8 cellular contexts compared by ENCODE assay signal in the genomic region with DNA sequence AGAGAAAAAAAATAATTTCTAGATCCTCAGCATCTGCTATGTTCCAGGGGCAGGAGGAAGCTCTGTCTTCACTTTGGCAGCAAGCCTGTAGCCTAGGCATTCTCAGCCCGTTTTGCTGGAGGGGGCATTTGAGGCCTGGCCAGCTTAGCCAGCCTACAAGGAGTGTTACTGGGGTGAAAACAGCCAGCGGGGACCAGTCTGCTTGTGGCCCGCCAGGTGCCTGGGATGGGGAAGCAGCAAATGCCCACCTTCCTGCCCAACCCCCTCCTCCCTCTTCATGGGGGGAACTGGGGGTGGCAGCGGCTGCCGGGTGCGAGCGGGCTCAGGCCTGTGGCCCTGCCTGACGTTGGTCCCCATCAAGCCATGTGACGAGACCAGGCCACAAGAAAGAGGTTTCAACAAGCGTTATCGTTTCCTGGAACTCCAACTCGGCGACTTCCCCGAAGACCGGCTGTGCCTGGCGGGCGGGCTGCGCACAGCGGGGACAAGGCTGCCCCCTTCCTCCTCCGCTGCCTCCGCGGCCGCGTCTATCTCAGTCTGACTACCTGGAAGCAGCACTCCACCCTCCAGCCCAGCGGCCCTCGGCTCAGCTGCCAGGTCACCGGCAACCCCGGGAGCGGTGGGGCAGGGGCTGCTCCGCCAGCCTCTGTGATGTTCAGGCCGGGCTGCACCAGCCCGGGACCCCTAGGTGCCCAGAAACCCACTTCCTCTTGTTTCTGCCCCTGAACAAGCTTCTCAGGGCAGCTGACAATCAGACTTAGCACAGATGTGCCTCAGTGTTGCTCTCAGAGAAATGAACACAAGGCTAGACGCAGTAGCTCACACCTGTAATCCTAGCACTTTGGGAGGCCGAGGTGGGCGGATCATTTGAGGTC. TPM values are rescaled to one million over a fixed set of nuclear protein-coding genes. Genes with fewer than 3 reads are reported as not detected.
DNase-seq lines count a peak whose midpoint lies in the region; ATAC-seq and TF ChIP-seq lines count a peak whose summit lies in the region.

No MANE protein-coding gene starts in this region.

- H3K79me2 ChIP-seq in osteoblast (ENCODE audit: insufficient read depth, low read length): no peaks in the 10 kb centered on the region

- H3K4me3 ChIP-seq in heart left ventricle (peak overlapping the region in 3 of 12 donors; percentile 9 to 36 (median 13)), osteoblast (ENCODE audit: insufficient read depth, low read length) (no peak overlapping the region)

- ATAC-seq in GM19035 (IDR thresholded peaks at IDR 0.05; ENCODE audit: unreplicated experiment) (peak; percentile 58), HG03439 (IDR thresholded peaks at IDR 0.05; ENCODE audit: unreplicated experiment) (peak; percentile 49), heart left ventricle (peak in 3 of 4 donors; percentile 45 to 62 (median 58))

- peak; percentile 58 to 85 for DNase-seq in activated CD8-positive, alpha-beta memory T cell treated with anti-CD3 and anti-CD28 coated beads for 1 hour (ENCODE audit: extremely low read depth in 1 of 2, low read depth in 1 of 2)
- DNase-seq in heart left ventricle: peak; percentile 37 to 79 (median 43)
- peak; percentile 89 for DNase-seq in stimulated activated CD8-positive, alpha-beta memory T cell treated with anti-CD3 and anti-CD28 coated beads, Interleukin-15, amount 100 ng/mL, for 1 hour (ENCODE audit: low read depth)
- no peak for DNase-seq in putamen (ENCODE audit: low spot score)
- DNase-seq in osteoblast (ENCODE audit: insufficient read length, low spot score, missing footprints): no peak
- no peak for DNase-seq in NCI-H82 treated with DMSO at 0.1 percent for 48 hours (lab: John Stamatoyannopoulos, UW; ENCODE audit: unreplicated experiment)

- H2AFZ ChIP-seq in osteoblast (ENCODE audit: low read length): no peak overlapping the region

- H4K20me1 ChIP-seq in osteoblast (ENCODE audit: insufficient read depth, low read length): no peaks in the 10 kb centered on the region

- TF ChIP-seq CTCF in heart left ventricle (IDR thresholded peaks at IDR 0.05) (no peak), osteoblast (IDR thresholded peaks at IDR 0.05; ENCODE audit: extremely low read depth, low read depth, low read length) (no peak)

- H3K27ac ChIP-seq in heart left ventricle (peak overlapping the region in 1 of 12 donors; percentile 91), osteoblast (ENCODE audit: low read depth, low read length) (no peak overlapping the region)

- peaks cover 0 to 49% (median 6%) of the 10 kb centered on the region in 12 donors for H3K4me1 ChIP-seq in heart left ventricle
- no peaks in the 10 kb centered on the region for H3K4me1 ChIP-seq in osteoblast (ENCODE audit: insufficient read depth, low read length)

- H3K9me3 ChIP-seq in heart left ventricle (no peaks in the 10 kb centered on the region), osteoblast (ENCODE audit: low read depth, low read length) (no peaks in the 10 kb centered on the region)

- intact Hi-C loops in heart left ventricle (cut with DNase I): no loop called here

- TF ChIP-seq POLR2A in heart left ventricle (IDR thresholded peaks at IDR 0.05): no peak

- H3K4me2 ChIP-seq in osteoblast (ENCODE audit: insufficient read depth, low read length): no peak overlapping the region

- H3K36me3 ChIP-seq in heart left ventricle: no peaks in the 10 kb centered on the region
- no peaks in the 10 kb centered on the region for H3K36me3 ChIP-seq in osteoblast (ENCODE audit: insufficient read depth, low read length)

- H3K27me3 ChIP-seq in heart left ventricle (peaks cover 0 to 3% (median 0%) of the 10 kb centered on the region in 9 donors), osteoblast (ENCODE audit: insufficient read depth, low read length) (no peaks in the 10 kb centered on the region)

- 29 to 64% (median 47%) methylated on average over 11 to 35 of the region's 35 CpGs for WGBS in heart left ventricle, 4 donors

RNA-seq across cellular contexts. Expression of a gene that starts 22.9 kb away (rescaled TPM):
- total RNA-seq in heart left ventricle (10 to 100 TPM in 1 of 9 donors, 1 to 10 TPM in 7, under 1 TPM in 1; 0.63 to 14.8 (median 2.7) TPM), osteoblast (1.1 and 1.8 TPM in 2 replicates)
- 1 to 10 TPM; 2.9 to 9.1 TPM for polyA plus RNA-seq in heart left ventricle

RNA-seq across cellular contexts. Expression of a gene that starts 36.0 kb away (rescaled TPM):
- total RNA-seq in heart left ventricle (not detected), osteoblast (not detected in 2 replicates)
- polyA plus RNA-seq in heart left ventricle: not detected

RNA-seq across cellular contexts. Expression of a gene that starts 40.3 kb away (rescaled TPM):
- total RNA-seq in heart left ventricle (not detected), osteoblast (not detected in 2 replicates)
- polyA plus RNA-seq in heart left ventricle: not detected

RNA-seq across cellular contexts. Expression of a gene that starts 43.2 kb away (rescaled TPM):
- total RNA-seq in heart left ventricle (not detected), osteoblast (not detected in 2 replicates)
- not detected for polyA plus RNA-seq in heart left ventricle

RNA-seq across cellular contexts. Expression of a gene that starts 48.0 kb away (rescaled TPM):
- total RNA-seq in heart left ventricle: not detected
- not detected for polyA plus RNA-seq in heart left ventricle
- not detected in 2 replicates for total RNA-seq in osteoblast

Comparison
In these comparisons a context has a peak if more than half of its experiments do, and no peak if none do; other contexts are left out.
1. DNase-seq: peak in activated CD8-positive, alpha-beta memory T cell treated with anti-CD3 and anti-CD28 coated beads for 1 hour (2 of 2), heart left ventricle (5 of 5) and stimulated activated CD8-positive, alpha-beta memory T cell treated with anti-CD3 and anti-CD28 coated beads, Interleukin-15, amount 100 ng/mL, for 1 hour (single experiment); none in putamen (single experiment), osteoblast (single experiment) and NCI-H82 treated with DMSO at 0.1 percent for 48 hours (single experiment).
2. Peak in every context shown above with its lines, with median percentiles within 50 percentile points of each other: ATAC-seq.